In genomic region chr2:16629044-16629443, GRCh38 we compare ENCODE assay signal across 1 cellular context.
TF ChIP-seq lines count a peak whose summit lies in the region.

No MANE protein-coding gene starts in this region.

TF ChIP-seq in GM23338, 12 proteins besides CTCF, POLR2A, EP300 and RAD21 (continued from another document):
- TF ChIP-seq ZNF462 (CRISPR knock-in tag; IDR thresholded peaks at IDR 0.05) (no peak), POLR2AphosphoS5 (IDR thresholded peaks at IDR 0.05; ENCODE audit: low read depth) (no peak)
